ENCODE assay signal across 4 cellular contexts in the genomic region with DNA sequence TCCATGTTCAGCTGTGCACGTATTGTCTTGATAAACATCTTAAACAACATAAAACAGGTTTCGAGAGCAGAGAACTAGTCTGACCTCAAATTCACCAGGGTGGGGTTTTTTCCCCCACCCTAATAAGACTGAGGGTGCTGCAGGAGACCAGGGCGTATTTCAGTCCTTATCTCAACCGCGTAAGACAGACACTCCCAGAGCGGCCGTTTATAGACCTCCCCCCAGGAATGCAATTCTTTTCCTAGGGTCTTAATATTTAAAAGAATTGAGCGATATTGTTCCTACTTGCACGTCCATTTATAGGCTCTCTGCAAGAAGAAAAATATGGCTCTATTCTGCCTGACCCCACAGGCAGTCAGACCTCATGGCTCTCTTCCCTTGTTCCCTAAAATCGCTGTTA.
A peak's percentile ranks its signal among the peaks of the same experiment; 100 is the strongest.
DNase-seq lines count a peak whose midpoint lies in the region; ATAC-seq, FAIRE-seq and TF ChIP-seq lines count a peak whose summit lies in the region.
"Not testable (repeated sequence)": the region's sequence is repeated elsewhere in the genome, so short reads cannot be mapped to it uniquely, and the experiment has no call there.

No MANE protein-coding gene starts in this region.

- H3K9me1 ChIP-seq in K562 (ENCODE audit: control insufficient read depth, insufficient read depth, low read length) = not testable (repeated sequence)

- H3K4me2 ChIP-seq in DND-41 (ENCODE audit: insufficient read depth, low read length); GM12878 (ENCODE audit: control insufficient read depth, insufficient read depth); K562 (ENCODE audit: insufficient read depth, low read length): not testable (repeated sequence)

- in situ Hi-C loops in GM12878 (cut with MboI); K562 (cut with MboI): not testable (repeated sequence)

- not testable (repeated sequence) for H3K9me3 ChIP-seq in DND-41 (ENCODE audit: insufficient read depth, low read length, severe bottlenecking); HEK293 (ENCODE audit: control insufficient read depth, insufficient read depth, low read depth, low read length); GM12878 (replicated peaks; ENCODE audit: control insufficient read depth, insufficient read depth, low read length); K562 (replicated peaks; ENCODE audit: control insufficient read depth, insufficient read depth, low read depth, low read length)

- not testable (repeated sequence) for TF ChIP-seq CTCF in DND-41 (IDR thresholded peaks at IDR 0.05; ENCODE audit: borderline replicate concordance, extremely low read depth, low read length, poor library complexity, severe bottlenecking); HEK293 (tag by site-specific recombination; IDR thresholded peaks at IDR 0.05); GM12878 (IDR thresholded peaks at IDR 0.05 in 2 of 3, conservative IDR thresholded peaks at IDR 0.05 in 1 of 3; ENCODE audit: control insufficient read depth in 2 of 3, extremely low read depth in 1 of 3, insufficient read depth in 1 of 3, low read depth in 3 of 3, low read length in 3 of 3); K562 (IDR thresholded peaks at IDR 0.05 in 2 of 3, conservative IDR thresholded peaks at IDR 0.05 in 1 of 3; ENCODE audit: insufficient read depth in 2 of 3, low read depth in 1 of 3, low read length in 3 of 3)

- H3K36me3 ChIP-seq in DND-41 (ENCODE audit: insufficient read depth, low read length) (peaks cover 16% of the 10 kb centered on the region; the same call in 1 of the 2 replicates), K562 (ENCODE audit: control insufficient read depth, insufficient read depth, low read length) (peaks cover 11% of the 10 kb centered on the region; the same call in 2 of the 3 replicates)
- H3K36me3 ChIP-seq in HEK293 (ENCODE audit: control insufficient read depth in 2 of 2, insufficient read depth in 1 of 2, low read length in 2 of 2); GM12878 (ENCODE audit: control insufficient read depth in 2 of 2, insufficient read depth in 2 of 2, low read length in 1 of 2): not testable (repeated sequence)

- not testable (repeated sequence) for BruUV-seq in GM12878 (replicated peaks; lab: Mats Ljungman, UMichigan); K562 (replicated peaks; lab: Mats Ljungman, UMichigan)

- peak; percentile 9 for DNase-seq in DND-41
- not testable (repeated sequence) for DNase-seq in GM12878 (ENCODE audit: low read depth, low spot score); K562 (ENCODE audit: extremely low read depth in 1 of 4, low spot score in 3 of 4)

- not testable (repeated sequence) for TF ChIP-seq EP300 in GM12878 (IDR thresholded peaks at IDR 0.05; ENCODE audit: borderline replicate concordance in 1 of 2, control insufficient read depth in 1 of 2, low read depth in 2 of 2, low read length in 2 of 2); K562 (IDR thresholded peaks at IDR 0.05; ENCODE audit: low read length)

- not testable (repeated sequence) for H3K4me1 ChIP-seq in DND-41 (ENCODE audit: insufficient read depth, low read length); HEK293 (ENCODE audit: control insufficient read depth, insufficient read depth, low read length); GM12878 (ENCODE audit: control insufficient read depth, insufficient read depth, low read length); K562 (replicated peaks in 1 of 2; ENCODE audit: control insufficient read depth in 2 of 2, insufficient read depth in 2 of 2, low read length in 2 of 2)

- RAD21 ChIA-PET in GM12878 (lab: Charles Lee; ENCODE audit: unreplicated experiment) = not testable (repeated sequence)

- not testable (repeated sequence) for FAIRE-seq in GM12878 (lab: Jason Lieb, UNC); K562 (lab: Jason Lieb, UNC)

- H3K79me2 ChIP-seq in DND-41 (ENCODE audit: insufficient read depth, low read length); GM12878 (ENCODE audit: control insufficient read depth, insufficient read depth, low read length); K562 (ENCODE audit: control insufficient read depth, insufficient read depth, low read length): not testable (repeated sequence)

- TF ChIP-seq POLR2A in GM12878 (IDR thresholded peaks at IDR 0.05; ENCODE audit: low read depth, low read length); K562 (conservative IDR thresholded peaks at IDR 0.05): not testable (repeated sequence)

- intact Hi-C loops in GM12878 (cut with micrococcal nuclease; ENCODE audit: unreplicated experiment); K562 (cut with micrococcal nuclease): not testable (repeated sequence)

- POLR2A ChIA-PET in HEK293 (lab: Yijun Ruan, JAX); GM12878 (lab: Charles Lee); K562 (lab: Yijun Ruan, JAX): not testable (repeated sequence)

- not testable (repeated sequence) for H3K4me3 ChIP-seq in DND-41 (ENCODE audit: low read depth in 1 of 2, low read length in 2 of 2); HEK293 (ENCODE audit: low read depth, low read length); GM12878; K562

- WGBS in GM12878 (ENCODE audit: insufficient coverage, insufficient replicate concordance, low lambda C conversion rate, missing lambda C conversion rate) = 90% methylated on average over 10 of the region's 10 CpGs
- 84% methylated on average over 9 of the region's 10 CpGs for WGBS in K562 (ENCODE audit: insufficient coverage, low coverage, missing lambda C conversion rate)

- H3K9ac ChIP-seq in DND-41 (ENCODE audit: low read depth, low read length); GM12878 (ENCODE audit: control insufficient read depth, insufficient read depth, low read length); K562 (ENCODE audit: insufficient read depth in 1 of 2, low read depth in 2 of 2, low read length in 2 of 2): not testable (repeated sequence)

- not testable (repeated sequence) for TF ChIP-seq RAD21 in GM12878 (IDR thresholded peaks at IDR 0.05; ENCODE audit: insufficient read depth, low read depth, low read length); K562 (CRISPR knock-in tag; conservative IDR thresholded peaks at IDR 0.05 in 1 of 2, IDR thresholded peaks at IDR 0.05 in 1 of 2)

- CTCF ChIA-PET in HEK293 (lab: Yijun Ruan, JAX); GM12878 (lab: Yijun Ruan, JAX); K562 (lab: Yijun Ruan, JAX; ENCODE audit: low intra/inter-chr PET ratio): not testable (repeated sequence)

- not testable (repeated sequence) for H4K20me1 ChIP-seq in DND-41 (ENCODE audit: insufficient read depth, low read length); GM12878 (ENCODE audit: control insufficient read depth, insufficient read depth); K562 (replicated peaks; ENCODE audit: control insufficient read depth, insufficient read depth, low read length)

- H2AFZ ChIP-seq in DND-41 (ENCODE audit: low read depth, low read length); GM12878 (ENCODE audit: control insufficient read depth, low read depth, low read length); K562 (ENCODE audit: low read depth, low read length): not testable (repeated sequence)

- H3K27me3 ChIP-seq in DND-41 (ENCODE audit: insufficient read depth, low read length, poor library complexity); GM12878 (replicated peaks in 1 of 2; ENCODE audit: control insufficient read depth in 2 of 2, insufficient read depth in 2 of 2, low read length in 1 of 2); K562 (ENCODE audit: control insufficient read depth in 2 of 2, insufficient read depth in 2 of 2, low read length in 2 of 2): not testable (repeated sequence)

- H3K27ac ChIP-seq in DND-41 (ENCODE audit: low read length); HEK293 (ENCODE audit: extremely low read depth, low read depth, low read length); GM12878 (ENCODE audit: control insufficient read depth, insufficient read depth); K562 (ENCODE audit: extremely low read depth, low read depth, low read length): not testable (repeated sequence)

- SMC1A ChIA-PET in GM12878 (lab: Charles Lee; ENCODE audit: uncharacterized antibody, unreplicated experiment) = not testable (repeated sequence)

- not testable (repeated sequence) for ATAC-seq in DND-41 (ENCODE audit: insufficient read depth, low read depth); GM12878; K562

TF ChIP-seq in HEK293, 187 proteins besides CTCF, POLR2A, EP300 and RAD21:
- peak; percentile 39 for TF ChIP-seq SETDB1 (IDR thresholded peaks at IDR 0.05; ENCODE audit: insufficient read length, low read length)
TF ChIP-seq in HEK293: peak in this region for 1; not testable (repeated sequence) for 186.

TF ChIP-seq in K562, 482 proteins besides CTCF, POLR2A, EP300 and RAD21:
- TF ChIP-seq ZBTB33 (CRISPR knock-in tag; IDR thresholded peaks at IDR 0.05) = peak; percentile 79
